In the genomic region with DNA sequence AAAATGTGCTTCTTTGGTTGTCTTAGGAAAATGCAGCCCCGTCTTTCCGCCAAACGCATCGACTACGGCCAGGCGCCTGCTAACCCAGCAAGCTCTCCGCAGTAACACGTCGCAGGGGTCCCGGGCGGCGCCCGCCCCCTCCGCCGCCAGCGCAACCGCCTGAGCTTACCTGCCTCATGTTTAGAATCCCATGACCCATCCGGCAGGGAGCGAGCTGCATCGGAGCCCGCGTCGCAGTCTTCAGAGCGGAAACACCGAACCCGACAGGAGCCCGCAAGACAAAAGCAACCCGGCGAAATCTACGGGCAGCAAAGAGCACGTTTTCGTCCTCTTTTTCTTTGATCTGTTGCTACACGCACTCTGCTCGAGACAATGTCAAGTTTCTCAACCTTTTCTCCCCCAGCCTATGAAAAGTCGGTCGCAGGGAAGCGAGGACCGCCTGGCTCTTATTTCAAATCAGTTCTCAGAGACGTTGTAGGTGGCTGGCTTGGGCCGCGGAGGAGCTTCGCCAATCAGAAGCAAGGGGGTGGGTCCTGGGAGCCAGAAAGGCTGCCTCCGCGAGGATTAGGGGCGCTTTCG, we compare ENCODE assay signal across 1 cellular context.
TF ChIP-seq lines count a peak whose summit lies in the region.

A gene with protein sequence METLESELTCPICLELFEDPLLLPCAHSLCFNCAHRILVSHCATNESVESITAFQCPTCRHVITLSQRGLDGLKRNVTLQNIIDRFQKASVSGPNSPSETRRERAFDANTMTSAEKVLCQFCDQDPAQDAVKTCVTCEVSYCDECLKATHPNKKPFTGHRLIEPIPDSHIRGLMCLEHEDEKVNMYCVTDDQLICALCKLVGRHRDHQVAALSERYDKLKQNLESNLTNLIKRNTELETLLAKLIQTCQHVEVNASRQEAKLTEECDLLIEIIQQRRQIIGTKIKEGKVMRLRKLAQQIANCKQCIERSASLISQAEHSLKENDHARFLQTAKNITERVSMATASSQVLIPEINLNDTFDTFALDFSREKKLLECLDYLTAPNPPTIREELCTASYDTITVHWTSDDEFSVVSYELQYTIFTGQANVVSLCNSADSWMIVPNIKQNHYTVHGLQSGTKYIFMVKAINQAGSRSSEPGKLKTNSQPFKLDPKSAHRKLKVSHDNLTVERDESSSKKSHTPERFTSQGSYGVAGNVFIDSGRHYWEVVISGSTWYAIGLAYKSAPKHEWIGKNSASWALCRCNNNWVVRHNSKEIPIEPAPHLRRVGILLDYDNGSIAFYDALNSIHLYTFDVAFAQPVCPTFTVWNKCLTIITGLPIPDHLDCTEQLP (minus strand): TSS at position 465 of the 579 bp plus-strand sequence. CDS start 53,038 bp downstream, outside the sequence.

TF ChIP-seq in WTC11, 78 proteins besides CTCF, POLR2A, EP300 and RAD21 (continued from another document):
- TF ChIP-seq, protein P1, sequence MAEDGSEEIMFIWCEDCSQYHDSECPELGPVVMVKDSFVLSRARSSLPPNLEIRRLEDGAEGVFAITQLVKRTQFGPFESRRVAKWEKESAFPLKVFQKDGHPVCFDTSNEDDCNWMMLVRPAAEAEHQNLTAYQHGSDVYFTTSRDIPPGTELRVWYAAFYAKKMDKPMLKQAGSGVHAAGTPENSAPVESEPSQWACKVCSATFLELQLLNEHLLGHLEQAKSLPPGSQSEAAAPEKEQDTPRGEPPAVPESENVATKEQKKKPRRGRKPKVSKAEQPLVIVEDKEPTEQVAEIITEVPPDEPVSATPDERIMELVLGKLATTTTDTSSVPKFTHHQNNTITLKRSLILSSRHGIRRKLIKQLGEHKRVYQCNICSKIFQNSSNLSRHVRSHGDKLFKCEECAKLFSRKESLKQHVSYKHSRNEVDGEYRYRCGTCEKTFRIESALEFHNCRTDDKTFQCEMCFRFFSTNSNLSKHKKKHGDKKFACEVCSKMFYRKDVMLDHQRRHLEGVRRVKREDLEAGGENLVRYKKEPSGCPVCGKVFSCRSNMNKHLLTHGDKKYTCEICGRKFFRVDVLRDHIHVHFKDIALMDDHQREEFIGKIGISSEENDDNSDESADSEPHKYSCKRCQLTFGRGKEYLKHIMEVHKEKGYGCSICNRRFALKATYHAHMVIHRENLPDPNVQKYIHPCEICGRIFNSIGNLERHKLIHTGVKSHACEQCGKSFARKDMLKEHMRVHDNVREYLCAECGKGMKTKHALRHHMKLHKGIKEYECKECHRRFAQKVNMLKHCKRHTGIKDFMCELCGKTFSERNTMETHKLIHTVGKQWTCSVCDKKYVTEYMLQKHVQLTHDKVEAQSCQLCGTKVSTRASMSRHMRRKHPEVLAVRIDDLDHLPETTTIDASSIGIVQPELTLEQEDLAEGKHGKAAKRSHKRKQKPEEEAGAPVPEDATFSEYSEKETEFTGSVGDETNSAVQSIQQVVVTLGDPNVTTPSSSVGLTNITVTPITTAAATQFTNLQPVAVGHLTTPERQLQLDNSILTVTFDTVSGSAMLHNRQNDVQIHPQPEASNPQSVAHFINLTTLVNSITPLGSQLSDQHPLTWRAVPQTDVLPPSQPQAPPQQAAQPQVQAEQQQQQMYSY (CRISPR knock-in tag; IDR thresholded peaks at IDR 0.05) = no peak
- TF ChIP-seq ETV6 (CRISPR knock-in tag; IDR thresholded peaks at IDR 0.05) (no peak), SMAD3 (CRISPR knock-in tag; IDR thresholded peaks at IDR 0.05; ENCODE audit: borderline replicate concordance) (no peak), CBFB (CRISPR knock-in tag; IDR thresholded peaks at IDR 0.05; ENCODE audit: low read depth) (no peak), ZNF416 (CRISPR knock-in tag; IDR thresholded peaks at IDR 0.05) (no peak)
- TF ChIP-seq, protein P2, sequence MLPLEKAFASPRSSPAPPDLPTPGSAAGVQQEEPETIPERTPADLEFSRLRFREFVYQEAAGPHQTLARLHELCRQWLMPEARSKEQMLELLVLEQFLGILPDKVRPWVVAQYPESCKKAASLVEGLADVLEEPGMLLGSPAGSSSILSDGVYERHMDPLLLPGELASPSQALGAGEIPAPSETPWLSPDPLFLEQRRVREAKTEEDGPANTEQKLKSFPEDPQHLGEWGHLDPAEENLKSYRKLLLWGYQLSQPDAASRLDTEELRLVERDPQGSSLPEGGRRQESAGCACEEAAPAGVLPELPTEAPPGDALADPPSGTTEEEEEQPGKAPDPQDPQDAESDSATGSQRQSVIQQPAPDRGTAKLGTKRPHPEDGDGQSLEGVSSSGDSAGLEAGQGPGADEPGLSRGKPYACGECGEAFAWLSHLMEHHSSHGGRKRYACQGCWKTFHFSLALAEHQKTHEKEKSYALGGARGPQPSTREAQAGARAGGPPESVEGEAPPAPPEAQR (CRISPR knock-in tag; IDR thresholded peaks at IDR 0.05) = no peak
- TF ChIP-seq, protein P3, sequence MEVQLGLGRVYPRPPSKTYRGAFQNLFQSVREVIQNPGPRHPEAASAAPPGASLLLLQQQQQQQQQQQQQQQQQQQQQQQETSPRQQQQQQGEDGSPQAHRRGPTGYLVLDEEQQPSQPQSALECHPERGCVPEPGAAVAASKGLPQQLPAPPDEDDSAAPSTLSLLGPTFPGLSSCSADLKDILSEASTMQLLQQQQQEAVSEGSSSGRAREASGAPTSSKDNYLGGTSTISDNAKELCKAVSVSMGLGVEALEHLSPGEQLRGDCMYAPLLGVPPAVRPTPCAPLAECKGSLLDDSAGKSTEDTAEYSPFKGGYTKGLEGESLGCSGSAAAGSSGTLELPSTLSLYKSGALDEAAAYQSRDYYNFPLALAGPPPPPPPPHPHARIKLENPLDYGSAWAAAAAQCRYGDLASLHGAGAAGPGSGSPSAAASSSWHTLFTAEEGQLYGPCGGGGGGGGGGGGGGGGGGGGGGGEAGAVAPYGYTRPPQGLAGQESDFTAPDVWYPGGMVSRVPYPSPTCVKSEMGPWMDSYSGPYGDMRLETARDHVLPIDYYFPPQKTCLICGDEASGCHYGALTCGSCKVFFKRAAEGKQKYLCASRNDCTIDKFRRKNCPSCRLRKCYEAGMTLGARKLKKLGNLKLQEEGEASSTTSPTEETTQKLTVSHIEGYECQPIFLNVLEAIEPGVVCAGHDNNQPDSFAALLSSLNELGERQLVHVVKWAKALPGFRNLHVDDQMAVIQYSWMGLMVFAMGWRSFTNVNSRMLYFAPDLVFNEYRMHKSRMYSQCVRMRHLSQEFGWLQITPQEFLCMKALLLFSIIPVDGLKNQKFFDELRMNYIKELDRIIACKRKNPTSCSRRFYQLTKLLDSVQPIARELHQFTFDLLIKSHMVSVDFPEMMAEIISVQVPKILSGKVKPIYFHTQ (CRISPR knock-in tag; IDR thresholded peaks at IDR 0.05) = no peak
TF ChIP-seq in WTC11: peak in this region for 4.
